Comparison of ENCODE assay signal across 22 cellular contexts in the genomic region with DNA sequence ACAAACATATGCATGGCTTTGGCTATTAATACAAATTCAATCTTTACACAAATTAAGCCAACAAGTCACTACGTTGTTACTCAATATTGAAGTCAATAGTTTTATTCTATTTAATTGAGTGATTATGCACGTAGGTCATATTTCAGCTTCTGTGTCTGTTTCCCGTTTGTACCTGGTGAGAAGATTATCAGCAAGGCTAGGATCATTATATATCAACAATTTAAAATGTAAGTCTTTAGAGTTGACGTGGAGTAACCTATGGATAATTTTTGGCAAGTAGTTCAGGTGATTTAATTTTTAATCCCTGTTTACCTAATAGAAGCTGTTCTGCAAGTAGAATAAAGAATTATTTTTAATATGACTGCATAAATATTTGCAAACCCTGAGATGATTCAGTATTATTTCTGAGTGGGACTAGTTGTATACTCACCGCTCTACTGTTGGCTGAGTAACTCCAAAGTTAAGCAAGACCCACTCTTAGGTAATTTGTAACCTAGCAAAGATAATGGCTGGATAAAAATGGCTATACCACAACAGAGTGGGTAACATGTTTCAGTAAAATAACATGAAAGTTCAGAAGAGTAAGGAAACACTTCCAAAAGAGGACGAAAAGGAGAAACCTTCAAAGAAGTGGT.
A peak's percentile ranks its signal among the peaks of the same experiment; 100 is the strongest.
DNase-seq lines count a peak whose midpoint lies in the region; ATAC-seq and TF ChIP-seq lines count a peak whose summit lies in the region.
"Had no signal": no experiment of that assay in that cellular context is flagged by ENCODE, and none has a peak within 500 bp of the region (broad histone marks: within the 10 kb centered on the region; RNA-seq: fewer than 3 reads in every experiment).

No MANE protein-coding gene starts in this region.

- no peak for ATAC-seq in GM19351 (IDR thresholded peaks at IDR 0.05; ENCODE audit: unreplicated experiment)
- ATAC-seq: activated CD8-positive, alpha-beta T cell treated with anti-CD3 and anti-CD28 coated beads, Interleukin-2, amount 10 ng/mL, durations not matched to agents 7 days and 5 days; naive thymus-derived CD8-positive, alpha-beta T cell; right cardiac atrium; Right ventricle myocardium inferior had no signal

- no peaks in the 10 kb centered on the region for H3K27me3 Mint-ChIP-seq in Calu3 (ENCODE audit: unreplicated experiment)
- H3K27me3 Mint-ChIP-seq: naive thymus-derived CD8-positive, alpha-beta T cell had no signal

- no peak overlapping the region for H3K4me2 ChIP-seq in mammary epithelial cell (ENCODE audit: insufficient read depth, low read depth, low read length)
- H3K4me2 ChIP-seq: BLaER1 treated with 17β-estradiol and CSF1 and Interleukin-3, amounts not matched to agents 10 nM and 100 nM had no signal

- H3K27me3 ChIP-seq in mammary epithelial cell (ENCODE audit: insufficient read depth, low read length): no peaks in the 10 kb centered on the region
- H3K27me3 ChIP-seq: BLaER1 treated with 17β-estradiol and CSF1 and Interleukin-3, amounts not matched to agents 10 nM and 100 nM had no signal

- no peaks in the 10 kb centered on the region for H3K4me1 ChIP-seq in mammary epithelial cell (ENCODE audit: insufficient read depth, low read length)
- H3K4me1 ChIP-seq: BLaER1 treated with 17β-estradiol and CSF1 and Interleukin-3, amounts not matched to agents 10 nM and 100 nM; Caco-2 had no signal

- no peaks in the 10 kb centered on the region for H4K20me1 ChIP-seq in mammary epithelial cell (ENCODE audit: insufficient read depth, low read length)
- H4K20me1 ChIP-seq: BLaER1 treated with 17β-estradiol and CSF1 and Interleukin-3, amounts not matched to agents 10 nM and 100 nM had no signal

- no peaks in the 10 kb centered on the region for H3K79me2 ChIP-seq in mammary epithelial cell (ENCODE audit: insufficient read depth, low read length)

- no peaks in the 10 kb centered on the region for H3K9me3 ChIP-seq in mammary epithelial cell (replicated peaks; ENCODE audit: insufficient read depth, low read length)
- H3K9me3 ChIP-seq: BLaER1 treated with 17β-estradiol and CSF1 and Interleukin-3, amounts not matched to agents 10 nM and 100 nM; Caco-2 had no signal

- no peak overlapping the region for H3K4me3 ChIP-seq in mammary epithelial cell (replicated peaks in 1 of 3; ENCODE audit: insufficient read depth in 1 of 3, low read depth in 2 of 3, low read length in 3 of 3)
- H3K4me3 ChIP-seq: BLaER1 treated with 17β-estradiol and CSF1 and Interleukin-3, amounts not matched to agents 10 nM and 100 nM had no signal

- no peak for TF ChIP-seq CTCF in Calu3 (IDR thresholded peaks at IDR 0.05; ENCODE audit: unreplicated experiment)
- TF ChIP-seq CTCF in mammary epithelial cell (conservative IDR thresholded peaks at IDR 0.05 in 1 of 2, IDR thresholded peaks at IDR 0.05 in 1 of 2; ENCODE audit: extremely low read depth in 1 of 2, insufficient read depth in 1 of 2, low read depth in 1 of 2, low read length in 2 of 2): no peak

- in situ Hi-C loops in mammary epithelial cell (cut with MboI; ENCODE audit: low sequenced_read_pairs in 2 of 2): no loop called here

- CTCF ChIA-PET in Calu3 (lab: Charles Lee): no interaction called here
- CTCF ChIA-PET in mammary epithelial cell (lab: Charles Lee; ENCODE audit: low non-redundant PET): no interaction called here

- BruUV-seq in Calu3 (replicated peaks; lab: Mats Ljungman, UMichigan) (no TSS peak), mammary epithelial cell (replicated peaks; lab: Mats Ljungman, UMichigan) (no TSS peak)

- no peaks in the 10 kb centered on the region for H3K36me3 ChIP-seq in mammary epithelial cell (ENCODE audit: insufficient read depth, low read length)
- H3K36me3 ChIP-seq: BLaER1 treated with 17β-estradiol and CSF1 and Interleukin-3, amounts not matched to agents 10 nM and 100 nM had no signal

- no peak overlapping the region for H3K4me3 Mint-ChIP-seq in Calu3 (ENCODE audit: low read depth, unreplicated experiment)
- H3K4me3 Mint-ChIP-seq: activated CD8-positive, alpha-beta T cell treated with anti-CD3 and anti-CD28 coated beads, Interleukin-2, amount 10 ng/mL, durations not matched to agents 7 days and 5 days; naive thymus-derived CD8-positive, alpha-beta T cell had no signal

- H3K27ac Mint-ChIP-seq in Calu3 (ENCODE audit: unreplicated experiment): peak overlapping the region; percentile 73
- H3K27ac Mint-ChIP-seq: activated CD8-positive, alpha-beta T cell treated with anti-CD3 and anti-CD28 coated beads, Interleukin-2, amount 10 ng/mL, durations not matched to agents 7 days and 5 days; naive thymus-derived CD8-positive, alpha-beta T cell had no signal

- intact Hi-C loops in Calu3 (cut with micrococcal nuclease; ENCODE audit: unreplicated experiment): no loop called here
- intact Hi-C loops in mammary epithelial cell (cut with micrococcal nuclease): no loop called here

- H3K4me1 Mint-ChIP-seq in Calu3 (ENCODE audit: low read depth, unreplicated experiment): peaks cover 19% of the 10 kb centered on the region
- H3K4me1 Mint-ChIP-seq: naive thymus-derived CD8-positive, alpha-beta T cell had no signal

- dilution Hi-C loops in mammary epithelial cell (cut with HindIII; ENCODE audit: low sequenced_read_pairs): no loop called here

- no peaks in the 10 kb centered on the region for H3K9me3 Mint-ChIP-seq in Calu3 (ENCODE audit: low read depth, unreplicated experiment)

- DNase-seq in Calu3: no peak
- peak; percentile 46 for DNase-seq in NOMO-1 treated with DMSO at 0.1 percent for 48 hours (lab: John Stamatoyannopoulos, UW; ENCODE audit: unreplicated experiment)
- DNase-seq in mammary epithelial cell: peak; percentile 54
- DNase-seq in kidney glomerular epithelial cell (lab: John Stamatoyannopoulos, UW): peak; percentile 67
- no peak for DNase-seq in activated CD4-positive, alpha-beta T cell treated with anti-CD3 and anti-CD28 coated beads for 4 hours
- DNase-seq in effector CD4-positive, alpha-beta T cell: no peak
- DNase-seq in NCI-H526 treated with DMSO at 0.1 percent for 48 hours (lab: John Stamatoyannopoulos, UW): no peak
- DNase-seq: activated CD8-positive, alpha-beta T cell treated with anti-CD3 and anti-CD28 coated beads, Interleukin-2, amount 10 ng/mL, durations not matched to agents 7 days and 5 days; amniotic stem cell; Caco-2; caudate nucleus; naive thymus-derived CD8-positive, alpha-beta T cell; NCI-H146; NCI-H524; right cardiac atrium; stimulated activated CD4-positive, alpha-beta T cell treated with anti-CD3 and anti-CD28 coated beads, Interleukin-15, amount 100 ng/mL, for 24 hours; stimulated activated CD8-positive, alpha-beta memory T cell treated with anti-CD3 and anti-CD28 coated beads, Interleukin-4, amount 100 ng/mL, for 48 hours; T1000; trophoblast cell had no signal

- H3K36me3 Mint-ChIP-seq in Calu3 (ENCODE audit: insufficient read depth, unreplicated experiment): no peaks in the 10 kb centered on the region
- H3K36me3 Mint-ChIP-seq: naive thymus-derived CD8-positive, alpha-beta T cell had no signal

- no peak overlapping the region for H3K27ac ChIP-seq in mammary epithelial cell (ENCODE audit: insufficient read depth, low read depth, low read length)
- H3K27ac ChIP-seq: BLaER1 treated with 17β-estradiol and CSF1 and Interleukin-3, amounts not matched to agents 10 nM and 100 nM had no signal

- no peak overlapping the region for H2AFZ ChIP-seq in mammary epithelial cell (ENCODE audit: low read depth, low read length)

- 92% methylated on average over 6 of the region's 6 CpGs for WGBS in mammary epithelial cell (ENCODE audit: low coverage, missing lambda C conversion rate)

- H3K9ac ChIP-seq in mammary epithelial cell (ENCODE audit: insufficient read depth, low read length): no peak overlapping the region
- H3K9ac ChIP-seq: BLaER1 treated with 17β-estradiol and CSF1 and Interleukin-3, amounts not matched to agents 10 nM and 100 nM had no signal

Comparison
In these comparisons a context has a peak if more than half of its experiments do, and no peak if none do; other contexts are left out.
1. DNase-seq: peak in NOMO-1 treated with DMSO at 0.1 percent for 48 hours (single experiment), mammary epithelial cell (single experiment) and kidney glomerular epithelial cell (single experiment); none in Calu3 (single experiment), activated CD4-positive, alpha-beta T cell treated with anti-CD3 and anti-CD28 coated beads for 4 hours (0 of 2), effector CD4-positive, alpha-beta T cell (single experiment) and NCI-H526 treated with DMSO at 0.1 percent for 48 hours (single experiment).